In genomic region chr1:45009956-45010854, GRCh38 we compare ENCODE assay signal across 8 cellular contexts. TPM values are rescaled to one million over a fixed set of nuclear protein-coding genes. Genes with fewer than 3 reads are reported as not detected.
A peak's percentile ranks its signal among the peaks of the same experiment; 100 is the strongest.
DNase-seq lines count a peak whose midpoint lies in the region; ATAC-seq and TF ChIP-seq lines count a peak whose summit lies in the region.

No MANE protein-coding gene starts in this region.

- peaks cover 9% of the 10 kb centered on the region; the same call in 1 of the 2 replicates for H4K20me1 ChIP-seq in BLaER1

- H3K36me3 Mint-ChIP-seq in effector memory CD8-positive, alpha-beta T cell (ENCODE audit: insufficient read depth): peaks cover 54% of the 10 kb centered on the region

- TF ChIP-seq CTCF in HL-60 (IDR thresholded peaks at IDR 0.05; ENCODE audit: insufficient read depth, low read length): no peak
- no peak for TF ChIP-seq CTCF in uterus (IDR thresholded peaks at IDR 0.05)

- peak overlapping the region; percentile 100 for H3K4me2 ChIP-seq in BLaER1

- H3K27ac Mint-ChIP-seq in effector memory CD8-positive, alpha-beta T cell: peak overlapping the region; percentile 68 to 84

- H3K36me3 ChIP-seq in BLaER1 (peaks cover 59% of the 10 kb centered on the region), mucosa of rectum (ENCODE audit: control insufficient read depth in 2 of 2, insufficient read depth in 2 of 2, low read length in 2 of 2) (peaks cover 48 to 50% of the 10 kb centered on the region in 2 donors), uterus (no peaks in the 10 kb centered on the region)

- peaks cover 39 to 46% of the 10 kb centered on the region in 2 donors for H3K4me1 Mint-ChIP-seq in effector memory CD8-positive, alpha-beta T cell (ENCODE audit: low read depth in 2 of 2)

- H3K9me3 ChIP-seq in BLaER1: no peaks in the 10 kb centered on the region
- no peaks in the 10 kb centered on the region for H3K9me3 ChIP-seq in mucosa of rectum (ENCODE audit: control insufficient read depth in 2 of 2, low read length in 2 of 2)
- no peaks in the 10 kb centered on the region for H3K9me3 ChIP-seq in uterus

- no peak for ATAC-seq in effector memory CD8-positive, alpha-beta T cell (replicated peaks)

- intact Hi-C loops in uterus (cut with DNase I; ENCODE audit: low total_unique reads): loop anchor here (5.0 kb wide), 2 partner anchors 223 to 292 kb away; partner anchors contain the start of gene BEST4

- H3K9ac ChIP-seq in BLaER1: peak overlapping the region; percentile 83
- peak overlapping the region; percentile 77 to 78 for H3K9ac ChIP-seq in mucosa of rectum (ENCODE audit: low read depth in 1 of 2, low read length in 2 of 2)

- H3K4me3 Mint-ChIP-seq in effector memory CD8-positive, alpha-beta T cell: peak overlapping the region; percentile 84 to 88

- H3K27me3 ChIP-seq in BLaER1 (no peaks in the 10 kb centered on the region), HL-60 (ENCODE audit: insufficient read depth, poor library complexity, severe bottlenecking) (no peaks in the 10 kb centered on the region), mucosa of rectum (ENCODE audit: control insufficient read depth in 2 of 2, insufficient read depth in 2 of 2, low read length in 2 of 2) (no peaks in the 10 kb centered on the region), uterus (no peaks in the 10 kb centered on the region)

- DNase-seq in HL-60 (ENCODE audit: low read depth in 1 of 2, low spot score in 1 of 2): no peak
- DNase-seq in T-helper 1 cell: peak in 3 of 5 donors; percentile 8 to 32 (median 14)
- DNase-seq in effector memory CD8-positive, alpha-beta T cell: no peak
- no peak for DNase-seq in uterus
- DNase-seq in activated gamma-delta T cell treated with Interleukin-2 at 50 U/mL for 16 hours: no peak
- DNase-seq in foreskin melanocyte: no peak

- no peak for TF ChIP-seq POLR2A in uterus (IDR thresholded peaks at IDR 0.05)

- peaks cover 39% of the 10 kb centered on the region for H3K4me1 ChIP-seq in BLaER1
- peaks cover 28 to 29% of the 10 kb centered on the region in 2 donors for H3K4me1 ChIP-seq in mucosa of rectum (ENCODE audit: control insufficient read depth in 2 of 2, insufficient read depth in 2 of 2, low read length in 2 of 2)
- H3K4me1 ChIP-seq in uterus: peaks cover 0 to 11% of the 10 kb centered on the region in 2 donors

- H3K4me3 ChIP-seq in BLaER1: peak overlapping the region; percentile 100
- peak overlapping the region; percentile 77 for H3K4me3 ChIP-seq in HL-60 (replicated peaks; ENCODE audit: insufficient read depth, low read length)
- peak overlapping the region; percentile 81 to 83 for H3K4me3 ChIP-seq in mucosa of rectum (ENCODE audit: low read length in 2 of 2)
- H3K4me3 ChIP-seq in uterus: peak overlapping the region; percentile 48 to 88

- no peaks in the 10 kb centered on the region for H3K27me3 Mint-ChIP-seq in effector memory CD8-positive, alpha-beta T cell

- H3K9me3 Mint-ChIP-seq in effector memory CD8-positive, alpha-beta T cell: no peaks in the 10 kb centered on the region

- H3K27ac ChIP-seq in BLaER1: peak overlapping the region; percentile 53
- no peak overlapping the region for H3K27ac ChIP-seq in HL-60 (replicated peaks)
- H3K27ac ChIP-seq in mucosa of rectum (ENCODE audit: low read depth in 2 of 2, low read length in 2 of 2): peak overlapping the region; percentile 80 to 91
- H3K27ac ChIP-seq in uterus: peak overlapping the region; percentile 76 to 83

RNA-seq across cellular contexts. Expression of gene HECTD3, which starts 0.9 kb away (rescaled TPM):
- total RNA-seq in uterus: 10 to 100 TPM; 13.8 to 41.3 (median 15.7) TPM

RNA-seq across cellular contexts. Expression of gene UROD, which starts 1.8 kb away (rescaled TPM):
- total RNA-seq in uterus: 100 to 1,000 TPM in 1 of 4 donors, 10 to 100 TPM in 3; 76.4 to 104 (median 88.9) TPM

RNA-seq across cellular contexts. Expression of gene EIF2B3, which starts 23.8 kb away (rescaled TPM):
- 10 to 100 TPM in 3 of 4 donors, 1 to 10 TPM in 1; 3.8 to 73.0 (median 39.4) TPM for total RNA-seq in uterus

Comparison
In these comparisons a context has a peak if more than half of its experiments do, and no peak if none do; other contexts are left out.
1. DNase-seq: peak in T-helper 1 cell (3 of 5); none in HL-60 (0 of 2), effector memory CD8-positive, alpha-beta T cell (0 of 3), uterus (0 of 2), activated gamma-delta T cell treated with Interleukin-2 at 50 U/mL for 16 hours (single experiment) and foreskin melanocyte (single experiment).
2. Peak in every context shown above with its lines, with median percentiles within 50 percentile points of each other: H3K4me3 ChIP-seq.